Comparison of ENCODE assay signal across 1 cellular context in the genomic region with DNA sequence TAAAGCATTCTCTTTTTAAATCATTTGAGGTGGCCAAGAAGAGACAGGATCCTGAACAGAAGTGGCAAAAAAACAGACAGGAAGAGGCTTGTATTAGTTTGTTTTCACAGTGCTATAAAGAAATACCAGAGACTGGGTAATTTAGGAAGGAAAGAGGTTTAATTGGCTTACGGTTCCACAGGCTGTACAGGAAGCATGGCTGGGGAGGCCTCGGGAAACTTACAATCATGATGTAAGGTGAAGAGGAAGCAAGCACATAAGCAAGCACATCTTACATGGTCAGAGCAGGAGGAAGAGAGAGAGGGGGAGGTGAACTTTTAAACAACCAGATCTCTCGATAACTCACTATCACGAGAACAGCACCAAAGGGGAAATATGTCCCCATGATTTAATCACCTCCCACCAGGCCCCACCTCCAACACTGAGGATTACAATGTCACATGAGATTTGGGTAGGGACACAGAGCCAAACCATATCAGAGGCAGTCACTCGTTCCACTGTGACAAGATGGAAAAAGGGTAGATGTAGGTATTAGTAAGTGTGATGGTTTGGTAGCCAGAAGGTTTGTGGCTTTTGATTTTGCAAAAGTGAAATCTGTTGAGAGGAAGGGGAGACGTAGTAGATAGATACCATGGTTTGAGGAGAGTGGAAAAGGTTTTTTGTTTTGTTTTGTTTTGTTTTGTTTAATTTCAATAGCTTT.
TF ChIP-seq lines count a peak whose summit lies in the region.

No MANE protein-coding gene starts in this region.

TF ChIP-seq in GM23338, 12 proteins besides CTCF, POLR2A, EP300 and RAD21 (continued from another document):
- TF ChIP-seq ZNF462 (CRISPR knock-in tag; IDR thresholded peaks at IDR 0.05) (no peak), CREB1 (CRISPR knock-in tag; IDR thresholded peaks at IDR 0.05; ENCODE audit: low read depth) (no peak), ZNF114 (CRISPR knock-in tag; IDR thresholded peaks at IDR 0.05) (no peak), POLR2AphosphoS5 (IDR thresholded peaks at IDR 0.05; ENCODE audit: low read depth) (no peak)
